Comparison of ENCODE assay signal across 1 cellular context in the genomic region with DNA sequence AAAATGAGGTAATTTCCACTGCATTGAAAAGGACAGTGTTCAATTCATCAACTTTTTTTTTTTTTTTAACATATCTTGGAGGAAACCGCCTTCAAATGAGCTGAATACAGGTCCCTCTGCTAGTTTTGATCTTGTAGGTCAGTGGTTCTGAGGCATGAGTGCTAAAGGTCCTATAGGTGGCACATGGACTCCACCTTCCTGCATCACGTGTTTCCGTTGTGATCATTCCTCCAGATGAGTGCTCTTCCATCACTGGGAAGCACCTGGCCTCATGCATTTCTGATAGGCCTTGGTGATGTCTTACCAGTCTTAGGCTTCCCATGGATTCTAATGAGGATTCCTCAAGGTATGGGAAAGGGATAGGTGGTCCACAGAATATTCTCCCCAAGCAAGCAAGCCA.
TF ChIP-seq lines count a peak whose summit lies in the region.

No MANE protein-coding gene starts in this region.

TF ChIP-seq in GM23338, 12 proteins besides CTCF, POLR2A, EP300 and RAD21 (continued from another document):
- TF ChIP-seq EZH2phosphoT487 (IDR thresholded peaks at IDR 0.05; ENCODE audit: unreplicated experiment) = no peak
- TF ChIP-seq ZNF331 (CRISPR knock-in tag; IDR thresholded peaks at IDR 0.05; ENCODE audit: low read depth) = no peak
- no peak for TF ChIP-seq REST (IDR thresholded peaks at IDR 0.05; ENCODE audit: unreplicated experiment)
- no peak for TF ChIP-seq NANOG (IDR thresholded peaks at IDR 0.05; ENCODE audit: borderline replicate concordance)
- no peak for TF ChIP-seq STAT1 (IDR thresholded peaks at IDR 0.05; ENCODE audit: unreplicated experiment)
- no peak for TF ChIP-seq POLR2AphosphoS5 (IDR thresholded peaks at IDR 0.05; ENCODE audit: low read depth)
- TF ChIP-seq JUNB (IDR thresholded peaks at IDR 0.05; ENCODE audit: unreplicated experiment) = no peak
- TF ChIP-seq EZH2 (IDR thresholded peaks at IDR 0.05; ENCODE audit: low read depth, unreplicated experiment) = no peak
- TF ChIP-seq ZNF114 (CRISPR knock-in tag; IDR thresholded peaks at IDR 0.05) = no peak
- no peak for TF ChIP-seq ZNF462 (CRISPR knock-in tag; IDR thresholded peaks at IDR 0.05)
TF ChIP-seq in GM23338: peak in this region for 0.
